In the genomic region with DNA sequence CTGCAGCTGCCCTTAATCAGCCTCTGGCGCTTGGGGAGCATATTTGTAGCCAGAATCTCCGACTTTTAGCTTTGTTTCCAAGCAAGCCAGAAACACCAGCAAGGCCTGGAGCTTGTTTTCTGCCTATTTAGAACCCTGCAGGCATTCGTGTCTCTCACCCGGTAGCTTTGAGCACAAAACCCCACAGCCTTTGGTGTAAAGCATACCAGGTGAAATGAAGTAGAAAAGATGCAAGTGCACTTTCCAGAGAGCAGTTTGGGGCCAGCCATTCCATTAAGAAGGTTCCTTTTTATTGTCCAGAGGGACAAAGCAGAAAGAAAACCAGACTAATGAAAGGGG, we compare ENCODE assay signal across 2 cellular contexts.
TF ChIP-seq lines count a peak whose summit lies in the region.

No MANE protein-coding gene starts in this region.

TF ChIP-seq in A549, 52 proteins besides CTCF, POLR2A, EP300 and RAD21:
- TF ChIP-seq, protein P1, sequence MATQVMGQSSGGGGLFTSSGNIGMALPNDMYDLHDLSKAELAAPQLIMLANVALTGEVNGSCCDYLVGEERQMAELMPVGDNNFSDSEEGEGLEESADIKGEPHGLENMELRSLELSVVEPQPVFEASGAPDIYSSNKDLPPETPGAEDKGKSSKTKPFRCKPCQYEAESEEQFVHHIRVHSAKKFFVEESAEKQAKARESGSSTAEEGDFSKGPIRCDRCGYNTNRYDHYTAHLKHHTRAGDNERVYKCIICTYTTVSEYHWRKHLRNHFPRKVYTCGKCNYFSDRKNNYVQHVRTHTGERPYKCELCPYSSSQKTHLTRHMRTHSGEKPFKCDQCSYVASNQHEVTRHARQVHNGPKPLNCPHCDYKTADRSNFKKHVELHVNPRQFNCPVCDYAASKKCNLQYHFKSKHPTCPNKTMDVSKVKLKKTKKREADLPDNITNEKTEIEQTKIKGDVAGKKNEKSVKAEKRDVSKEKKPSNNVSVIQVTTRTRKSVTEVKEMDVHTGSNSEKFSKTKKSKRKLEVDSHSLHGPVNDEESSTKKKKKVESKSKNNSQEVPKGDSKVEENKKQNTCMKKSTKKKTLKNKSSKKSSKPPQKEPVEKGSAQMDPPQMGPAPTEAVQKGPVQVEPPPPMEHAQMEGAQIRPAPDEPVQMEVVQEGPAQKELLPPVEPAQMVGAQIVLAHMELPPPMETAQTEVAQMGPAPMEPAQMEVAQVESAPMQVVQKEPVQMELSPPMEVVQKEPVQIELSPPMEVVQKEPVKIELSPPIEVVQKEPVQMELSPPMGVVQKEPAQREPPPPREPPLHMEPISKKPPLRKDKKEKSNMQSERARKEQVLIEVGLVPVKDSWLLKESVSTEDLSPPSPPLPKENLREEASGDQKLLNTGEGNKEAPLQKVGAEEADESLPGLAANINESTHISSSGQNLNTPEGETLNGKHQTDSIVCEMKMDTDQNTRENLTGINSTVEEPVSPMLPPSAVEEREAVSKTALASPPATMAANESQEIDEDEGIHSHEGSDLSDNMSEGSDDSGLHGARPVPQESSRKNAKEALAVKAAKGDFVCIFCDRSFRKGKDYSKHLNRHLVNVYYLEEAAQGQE (IDR thresholded peaks at IDR 0.05): no peak
- TF ChIP-seq PHF8 (IDR thresholded peaks at IDR 0.05; ENCODE audit: borderline replicate concordance, low read depth) (no peak), ZFP36 (IDR thresholded peaks at IDR 0.05; ENCODE audit: borderline replicate concordance, partially characterized antibody) (no peak), MAZ (IDR thresholded peaks at IDR 0.05; ENCODE audit: borderline replicate concordance, low read depth, low read length) (no peak), RNF2 (IDR thresholded peaks at IDR 0.05; ENCODE audit: borderline replicate concordance, low read depth) (no peak), SREBF2 (IDR thresholded peaks at IDR 0.05) (no peak), FOSB (CRISPR knock-in tag; IDR thresholded peaks at IDR 0.05) (no peak), FOSL2 (IDR thresholded peaks at IDR 0.05) (no peak), FOSL2 (CRISPR knock-in tag; IDR thresholded peaks at IDR 0.05) (no peak)
- TF ChIP-seq, protein P2, sequence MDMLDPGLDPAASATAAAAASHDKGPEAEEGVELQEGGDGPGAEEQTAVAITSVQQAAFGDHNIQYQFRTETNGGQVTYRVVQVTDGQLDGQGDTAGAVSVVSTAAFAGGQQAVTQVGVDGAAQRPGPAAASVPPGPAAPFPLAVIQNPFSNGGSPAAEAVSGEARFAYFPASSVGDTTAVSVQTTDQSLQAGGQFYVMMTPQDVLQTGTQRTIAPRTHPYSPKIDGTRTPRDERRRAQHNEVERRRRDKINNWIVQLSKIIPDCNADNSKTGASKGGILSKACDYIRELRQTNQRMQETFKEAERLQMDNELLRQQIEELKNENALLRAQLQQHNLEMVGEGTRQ (IDR thresholded peaks at IDR 0.05): no peak
- TF ChIP-seq, protein P3, sequence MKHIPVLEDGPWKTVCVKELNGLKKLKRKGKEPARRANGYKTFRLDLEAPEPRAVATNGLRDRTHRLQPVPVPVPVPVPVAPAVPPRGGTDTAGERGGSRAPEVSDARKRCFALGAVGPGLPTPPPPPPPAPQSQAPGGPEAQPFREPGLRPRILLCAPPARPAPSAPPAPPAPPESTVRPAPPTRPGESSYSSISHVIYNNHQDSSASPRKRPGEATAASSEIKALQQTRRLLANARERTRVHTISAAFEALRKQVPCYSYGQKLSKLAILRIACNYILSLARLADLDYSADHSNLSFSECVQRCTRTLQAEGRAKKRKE (CRISPR knock-in tag; IDR thresholded peaks at IDR 0.05; ENCODE audit: low read depth): no peak

TF ChIP-seq in liver, 16 proteins besides CTCF, POLR2A, EP300 and RAD21 (continued from another document):
- TF ChIP-seq, protein P1 (IDR thresholded peaks at IDR 0.05): no peak
- TF ChIP-seq SP1 (IDR thresholded peaks at IDR 0.05) (no peak), RXRA (IDR thresholded peaks at IDR 0.05) (no peak), FOXA1 (IDR thresholded peaks at IDR 0.05) (no peak), TAF1 (conservative IDR thresholded peaks at IDR 0.05) (no peak), GABPA (IDR thresholded peaks at IDR 0.05 in 1 of 2, conservative IDR thresholded peaks at IDR 0.05 in 1 of 2) (no peak), HNF4A (conservative IDR thresholded peaks at IDR 0.05) (no peak), YY1 (IDR thresholded peaks at IDR 0.05) (no peak), FOXA2 (IDR thresholded peaks at IDR 0.05) (no peak), HNF4G (IDR thresholded peaks at IDR 0.05) (no peak), EGR1 (IDR thresholded peaks at IDR 0.05; ENCODE audit: low read depth in 2 of 2) (no peak)
- TF ChIP-seq, protein P4, sequence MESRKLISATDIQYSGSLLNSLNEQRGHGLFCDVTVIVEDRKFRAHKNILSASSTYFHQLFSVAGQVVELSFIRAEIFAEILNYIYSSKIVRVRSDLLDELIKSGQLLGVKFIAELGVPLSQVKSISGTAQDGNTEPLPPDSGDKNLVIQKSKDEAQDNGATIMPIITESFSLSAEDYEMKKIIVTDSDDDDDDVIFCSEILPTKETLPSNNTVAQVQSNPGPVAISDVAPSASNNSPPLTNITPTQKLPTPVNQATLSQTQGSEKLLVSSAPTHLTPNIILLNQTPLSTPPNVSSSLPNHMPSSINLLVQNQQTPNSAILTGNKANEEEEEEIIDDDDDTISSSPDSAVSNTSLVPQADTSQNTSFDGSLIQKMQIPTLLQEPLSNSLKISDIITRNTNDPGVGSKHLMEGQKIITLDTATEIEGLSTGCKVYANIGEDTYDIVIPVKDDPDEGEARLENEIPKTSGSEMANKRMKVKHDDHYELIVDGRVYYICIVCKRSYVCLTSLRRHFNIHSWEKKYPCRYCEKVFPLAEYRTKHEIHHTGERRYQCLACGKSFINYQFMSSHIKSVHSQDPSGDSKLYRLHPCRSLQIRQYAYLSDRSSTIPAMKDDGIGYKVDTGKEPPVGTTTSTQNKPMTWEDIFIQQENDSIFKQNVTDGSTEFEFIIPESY (IDR thresholded peaks at IDR 0.05): no peak
TF ChIP-seq in liver: peak in this region for 0.
